ENCODE assay signal across 21 cellular contexts in the genomic region with DNA sequence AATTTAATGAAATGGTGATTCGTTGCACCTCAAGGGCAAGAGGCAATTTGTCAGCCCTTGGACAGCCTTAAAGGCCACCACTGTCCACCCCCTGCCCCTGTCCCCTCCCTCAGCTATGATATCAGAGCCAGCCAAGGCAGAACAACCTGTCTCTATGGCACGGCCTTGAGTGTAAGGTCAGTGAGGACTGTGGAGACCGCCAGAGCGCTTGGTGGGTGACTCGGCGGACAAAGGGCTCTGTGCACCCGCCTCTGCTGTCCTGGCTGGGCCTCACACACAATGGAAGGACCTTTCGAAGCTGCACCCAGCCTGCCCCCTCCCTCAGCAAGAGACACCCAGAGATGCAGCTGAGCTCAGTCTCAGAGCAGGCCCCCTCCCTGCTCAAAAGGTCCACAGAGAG. TPM values are rescaled to one million over a fixed set of nuclear protein-coding genes. Genes with fewer than 3 reads are reported as not detected.
DNase-seq lines count a peak whose midpoint lies in the region; ATAC-seq and TF ChIP-seq lines count a peak whose summit lies in the region.
"Had no signal": no experiment of that assay in that cellular context is flagged by ENCODE, and none has a peak within 500 bp of the region (broad histone marks: within the 10 kb centered on the region; RNA-seq: fewer than 3 reads in every experiment).

No MANE protein-coding gene starts in this region.

- H3K4me3 Mint-ChIP-seq in endodermal cell (no peak overlapping the region), neural crest cell (no peak overlapping the region)
- H3K4me3 Mint-ChIP-seq in activated CD8-positive, alpha-beta T cell treated with anti-CD3 and anti-CD28 coated beads for 36 hours, result no peak overlapping the region
- H3K4me3 Mint-ChIP-seq: B cell, IgD-negative memory B cell had no signal

- H3K4me1 Mint-ChIP-seq in endodermal cell, result peaks cover 37% of the 10 kb centered on the region
- H3K4me1 Mint-ChIP-seq in neural crest cell, result peaks cover 46% of the 10 kb centered on the region
- H3K4me1 Mint-ChIP-seq in activated CD8-positive, alpha-beta T cell treated with anti-CD3 and anti-CD28 coated beads for 36 hours (ENCODE audit: low read depth), result no peaks in the 10 kb centered on the region

- 83 to 95% methylated on average over 1 to 8 of the region's 8 CpGs for WGBS in endodermal cell (ENCODE audit: insufficient coverage in 1 of 2, insufficient read length in 1 of 2), 2 experiments

- H3K27me3 ChIP-seq in SJCRH30 (no peaks in the 10 kb centered on the region), endodermal cell (ENCODE audit: control insufficient read depth, insufficient read depth, low read length, poor library complexity, severe bottlenecking) (no peaks in the 10 kb centered on the region)
- H3K27me3 ChIP-seq: Peyer's patch had no signal

- H3K36me3 Mint-ChIP-seq in endodermal cell (ENCODE audit: low read depth), result no peaks in the 10 kb centered on the region
- H3K36me3 Mint-ChIP-seq in neural crest cell (ENCODE audit: low read depth), result no peaks in the 10 kb centered on the region
- H3K36me3 Mint-ChIP-seq in activated CD8-positive, alpha-beta T cell treated with anti-CD3 and anti-CD28 coated beads for 36 hours (ENCODE audit: low read depth), result no peaks in the 10 kb centered on the region
- H3K36me3 Mint-ChIP-seq: CD14-positive monocyte had no signal

- peak overlapping the region; percentile 66 for H3K27ac ChIP-seq in SJCRH30
- H3K27ac ChIP-seq in endodermal cell (ENCODE audit: low read depth, low read length), result peak overlapping the region; percentile 12
- H3K27ac ChIP-seq: A549, Peyer's patch had no signal

- ATAC-seq in activated CD8-positive, alpha-beta T cell treated with anti-CD3 and anti-CD28 coated beads for 36 hours, result no peak
- ATAC-seq: A549 had no signal

- H3K4me3 ChIP-seq in SJCRH30 (no peak overlapping the region), endodermal cell (ENCODE audit: low read length) (no peak overlapping the region)
- H3K4me3 ChIP-seq: A549, Peyer's patch had no signal

- DNase-seq in SJCRH30, result no peak
- DNase-seq in endodermal cell, result no peak
- DNase-seq in neural crest cell (ENCODE audit: low read depth, low spot score), result no peak
- DNase-seq in DMS 273 (lab: John Stamatoyannopoulos, UW; ENCODE audit: unreplicated experiment), result no peak
- DNase-seq in activated CD8-positive, alpha-beta T cell treated with anti-CD3 and anti-CD28 coated beads for 36 hours, result no peak
- no peak for DNase-seq in GDM1 (lab: John Stamatoyannopoulos, UW)
- no peak for DNase-seq in activated T-cell treated with anti-CD3 and anti-CD28 coated beads, Interleukin-2, amount 50 U/mL, for 48 hours
- DNase-seq: DMS53, GF-D8, H7, Karpas-422, NCI-H1694, NCI-H2081, NCI-H2171 treated with DMSO at 0.1 percent for 48 hours, NCI-H524 treated with DMSO at 0.1 percent for 48 hours, Peyer's patch had no signal

- H3K27ac Mint-ChIP-seq in endodermal cell, result no peak overlapping the region
- peak overlapping the region; percentile 52 for H3K27ac Mint-ChIP-seq in neural crest cell (ENCODE audit: unreplicated experiment)
- H3K27ac Mint-ChIP-seq in activated CD8-positive, alpha-beta T cell treated with anti-CD3 and anti-CD28 coated beads for 36 hours, result no peak overlapping the region
- H3K27ac Mint-ChIP-seq: B cell, IgD-negative memory B cell had no signal

- H3K9ac ChIP-seq in endodermal cell (ENCODE audit: extremely low read depth, low read length, poor library complexity, severe bottlenecking), result no peak overlapping the region

- H3K9me3 ChIP-seq in SJCRH30 (replicated peaks) (no peaks in the 10 kb centered on the region), endodermal cell (ENCODE audit: control insufficient read depth, low read length) (no peaks in the 10 kb centered on the region)
- H3K9me3 ChIP-seq: A549, Peyer's patch had no signal

- H3K9me3 Mint-ChIP-seq in endodermal cell (no peaks in the 10 kb centered on the region), neural crest cell (no peaks in the 10 kb centered on the region)
- no peaks in the 10 kb centered on the region for H3K9me3 Mint-ChIP-seq in activated CD8-positive, alpha-beta T cell treated with anti-CD3 and anti-CD28 coated beads for 36 hours
- H3K9me3 Mint-ChIP-seq: IgD-negative memory B cell had no signal

- TF ChIP-seq CTCF in endodermal cell (conservative IDR thresholded peaks at IDR 0.05) (no peak), neural crest cell (conservative IDR thresholded peaks at IDR 0.05) (no peak)
- TF ChIP-seq CTCF in activated CD8-positive, alpha-beta T cell treated with anti-CD3 and anti-CD28 coated beads for 36 hours (IDR thresholded peaks at IDR 0.05), result no peak

- H3K27me3 Mint-ChIP-seq in endodermal cell (ENCODE audit: insufficient read depth), result peaks cover 3% of the 10 kb centered on the region
- no peaks in the 10 kb centered on the region for H3K27me3 Mint-ChIP-seq in neural crest cell (ENCODE audit: low read depth)
- peaks cover 1% of the 10 kb centered on the region for H3K27me3 Mint-ChIP-seq in activated CD8-positive, alpha-beta T cell treated with anti-CD3 and anti-CD28 coated beads for 36 hours

- no peaks in the 10 kb centered on the region for H3K36me3 ChIP-seq in SJCRH30
- no peaks in the 10 kb centered on the region for H3K36me3 ChIP-seq in endodermal cell (ENCODE audit: control insufficient read depth, insufficient read depth, low read length)
- H3K36me3 ChIP-seq: Peyer's patch had no signal

- POLR2A ChIA-PET in activated CD8-positive, alpha-beta T cell treated with anti-CD3 and anti-CD28 coated beads for 36 hours (lab: Charles Lee), result no interaction called here

- intact Hi-C loops in activated CD8-positive, alpha-beta T cell treated with anti-CD3 and anti-CD28 coated beads for 36 hours (cut with micrococcal nuclease), result no loop called here

- H3K4me1 ChIP-seq in SJCRH30, result peaks cover 48% of the 10 kb centered on the region
- peaks cover 14% of the 10 kb centered on the region for H3K4me1 ChIP-seq in endodermal cell (ENCODE audit: control insufficient read depth, insufficient read depth, low read length)
- H3K4me1 ChIP-seq: A549, Peyer's patch had no signal

- CTCF ChIA-PET in activated CD8-positive, alpha-beta T cell treated with anti-CD3 and anti-CD28 coated beads for 36 hours (lab: Charles Lee), result interaction anchor here (0.8 kb wide), 1 partner anchor 57 kb away, joined by 3 read pairs; no protein-coding TSS in a partner anchor

RNA-seq across cellular contexts. Expression of a gene that starts 50.6 kb away (rescaled TPM):
- total RNA-seq in SJCRH30 (2014; rRNA removed; shearing (Covaris generic)), result 201 and 210 TPM in 2 replicates
- total RNA-seq in endodermal cell, result 100 to 1,000 TPM in 1 of 2 donors, 10 to 100 TPM in 1; 94.1 to 143 TPM
- polyA plus RNA-seq in endodermal cell (2013, experiment 1 of 2), result 94.6 TPM
- 84.7 TPM for polyA plus RNA-seq in endodermal cell (2013, experiment 2 of 2)
- total RNA-seq in neural crest cell, result 116 and 129 TPM in 2 replicates
- under 1 TPM; 0.04 to 0.14 TPM for total RNA-seq in activated CD8-positive, alpha-beta T cell treated with anti-CD3 and anti-CD28 coated beads for 36 hours
- total RNA-seq: OCI-LY7 had no signal
- polyA plus RNA-seq: IgD-negative memory B cell had no signal

Comparison
In these comparisons a context has a peak if more than half of its experiments do, and no peak if none do; other contexts are left out.
1. RNA of a gene that starts 50.6 kb away (total RNA-seq): 201 to 210 TPM in SJCRH30, 94.1 to 143 TPM in endodermal cell and 116 to 129 TPM in neural crest cell; 0.04 to 0.14 TPM in activated CD8-positive, alpha-beta T cell treated with anti-CD3 and anti-CD28 coated beads for 36 hours; every median in the first group is over 10 times any median in the second.